ENCODE assay signal across 1 cellular context in genomic region chr17:40520991-40521453, GRCh38.
TF ChIP-seq lines count a peak whose summit lies in the region.

No MANE protein-coding gene starts in this region.

TF ChIP-seq in HepG2, 621 proteins besides CTCF, POLR2A, EP300 and RAD21:
- TF ChIP-seq MAX (IDR thresholded peaks at IDR 0.05): no peak
- no peak for TF ChIP-seq POLR2G (IDR thresholded peaks at IDR 0.05; ENCODE audit: low read depth, low read length)
- TF ChIP-seq KDM2A (CRISPR knock-in tag; IDR thresholded peaks at IDR 0.05; ENCODE audit: borderline replicate concordance, low read depth): 0 out of 2 replicates have a peak, but pooled peaks have one; percentile 23
- 0 out of 2 replicates have a peak, but pooled peaks have one; percentile 15 for TF ChIP-seq ZBTB33 (CRISPR knock-in tag; IDR thresholded peaks at IDR 0.05)
- peak; percentile 84 for TF ChIP-seq ZNF629 (CRISPR knock-in tag; conservative IDR thresholded peaks at IDR 0.05)
- no peak for TF ChIP-seq BRF2 (CRISPR knock-in tag; IDR thresholded peaks at IDR 0.05)
- no peak for TF ChIP-seq HOXA5 (CRISPR knock-in tag; IDR thresholded peaks at IDR 0.05)
- 0 out of 2 replicates have a peak, but pooled peaks have one; percentile 16 for TF ChIP-seq KDM1A (CRISPR knock-in tag; IDR thresholded peaks at IDR 0.05)
- no peak for TF ChIP-seq ZNF251 (CRISPR knock-in tag; IDR thresholded peaks at IDR 0.05)
- no peak for TF ChIP-seq ZNF556 (CRISPR knock-in tag; IDR thresholded peaks at IDR 0.05; ENCODE audit: borderline replicate concordance)
- peak; percentile 24 for TF ChIP-seq ZNF687 (CRISPR knock-in tag; IDR thresholded peaks at IDR 0.05)
